In the genomic region with DNA sequence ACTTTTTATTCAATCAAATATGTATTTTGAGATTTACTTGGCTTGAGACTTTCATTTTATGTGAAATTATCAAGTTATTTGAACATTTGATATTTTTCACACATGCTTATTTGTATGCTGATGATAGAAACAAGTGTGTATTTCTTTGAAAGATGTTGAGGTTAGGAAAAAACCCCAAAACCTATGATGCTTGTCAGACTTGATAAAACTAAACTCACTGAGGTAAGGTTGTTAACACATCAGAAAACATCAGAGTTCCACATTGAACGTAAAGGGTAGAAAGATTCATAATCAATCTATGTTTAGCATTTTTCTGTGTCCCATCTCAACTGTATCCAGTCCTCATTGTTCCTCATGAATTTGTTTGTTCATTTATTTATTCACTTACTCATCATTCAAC, we compare ENCODE assay signal across 17 cellular contexts.
"Had no signal": no experiment of that assay in that cellular context is flagged by ENCODE, and none has a peak within 500 bp of the region (broad histone marks: within the 10 kb centered on the region; RNA-seq: fewer than 3 reads in every experiment).

No MANE protein-coding gene starts in this region.

- H3K27ac ChIP-seq: colonic mucosa, epithelial cell of prostate, sigmoid colon, tibial artery had no signal

- H3K4me1 ChIP-seq: colonic mucosa, sigmoid colon, tibial artery had no signal

- H3K27me3 ChIP-seq: colonic mucosa, sigmoid colon, tibial artery had no signal

- DNase-seq: activated CD4-positive, alpha-beta T cell treated with anti-CD3 and anti-CD28 coated beads, Interleukin-2, amount 10 ng/mL, durations not matched to agents 7 days and 5 days; activated CD8-positive, alpha-beta T cell treated with anti-CD3 and anti-CD28 coated beads, Interleukin-2, amount 10 ng/mL, durations not matched to agents 7 days and 5 days; activated naive CD4-positive, alpha-beta T cell treated with Interleukin-2 at 50 U/mL for 16 hours; activated T-cell treated with anti-CD3 and anti-CD28 coated beads, Interleukin-2, amount 50 U/mL, for 24 hours; central memory CD4-positive, alpha-beta T cell; colonic mucosa; endodermal cell; foreskin fibroblast; left ventricle myocardium superior; occipital lobe; posterior cingulate gyrus; sigmoid colon; stimulated activated naive B cell treated with anti-CD40 and anti-IgM and Interleukin-4, amounts not matched to agents 10 μg/mL and 1 μg/mL and 100 μg/mL, for 72 hours; substantia nigra; tibial artery had no signal

- ATAC-seq: activated CD4-positive, CD25-positive, alpha-beta regulatory T cell treated with anti-CD3 and anti-CD28 coated beads, Interleukin-2, amount 50 U/mL, for 24 hours; activated CD8-positive, alpha-beta T cell treated with anti-CD3 and anti-CD28 coated beads, Interleukin-2, amount 10 ng/mL, durations not matched to agents 7 days and 5 days; left ventricle myocardium superior; stimulated activated naive B cell treated with anti-CD40 and anti-IgM and Interleukin-4, amounts not matched to agents 10 μg/mL and 1 μg/mL and 100 μg/mL, for 72 hours had no signal

- H3K9me3 ChIP-seq: colonic mucosa, sigmoid colon, tibial artery had no signal

- H3K4me3 ChIP-seq: colonic mucosa, sigmoid colon, tibial artery had no signal

- H3K36me3 ChIP-seq: colonic mucosa had no signal
